Comparison of ENCODE assay signal across 25 cellular contexts in genomic region chr9:117008461-117008860, GRCh38.
"Had no signal": no experiment of that assay in that cellular context is flagged by ENCODE, and none has a peak within 500 bp of the region (broad histone marks: within the 10 kb centered on the region; RNA-seq: fewer than 3 reads in every experiment).

No MANE protein-coding gene starts in this region.

- H3K4me1 ChIP-seq: left lung, lower lobe of right lung, prostate gland, sigmoid colon, spleen, tibial nerve, vagina had no signal

- H3K4me1 Mint-ChIP-seq: immature natural killer cell; naive thymus-derived CD8-positive, alpha-beta T cell; stimulated activated effector memory CD8-positive, alpha-beta T cell treated with anti-CD3 and anti-CD28 coated beads, Interleukin-12 subunit alpha, Interleukin-12 subunit beta, amount 100 ng/mL, for 72 hours had no signal

- H3K36me3 ChIP-seq: left lung, lower lobe of right lung, ovary, prostate gland, sigmoid colon, spleen, vagina had no signal

- DNase-seq: hypothalamus; immature natural killer cell; kidney; left colon; left lung; lower lobe of right lung; mammary epithelial cell; mesenchymal stem cell; naive thymus-derived CD8-positive, alpha-beta T cell; ovary; retina; right cardiac atrium; sigmoid colon; small intestine; spleen; stimulated activated CD4-positive, alpha-beta T cell treated with anti-CD3 and anti-CD28 coated beads, Interleukin-4, amount 100 ng/mL, for 24 hours; stimulated activated naive CD4-positive, alpha-beta T cell; substantia nigra had no signal

- H3K9me3 ChIP-seq: left lung, lower lobe of right lung, ovary, prostate gland, sigmoid colon, spleen, tibial nerve, vagina had no signal

- H3K27me3 Mint-ChIP-seq: stimulated activated naive CD8-positive, alpha-beta T cell treated with anti-CD3 and anti-CD28 coated beads, Interleukin-15, Interleukin-2, amounts not matched to agents 100 ng/mL and 50 ng/mL, for 24 hours; type B pancreatic cell had no signal

- H3K27me3 ChIP-seq: left lung, ovary, sigmoid colon, spleen, tibial nerve, vagina had no signal

- H3K27ac ChIP-seq: left lung, lower lobe of right lung, ovary, prostate gland, sigmoid colon, spleen, tibial nerve, vagina had no signal

- H3K4me3 ChIP-seq: left lung, lower lobe of right lung, ovary, prostate gland, sigmoid colon, spleen, tibial nerve, vagina had no signal

- FAIRE-seq: islet of Langerhans, kidney, small intestine had no signal

- H3K4me3 Mint-ChIP-seq: immature natural killer cell; naive thymus-derived CD8-positive, alpha-beta T cell; stimulated activated effector memory CD8-positive, alpha-beta T cell treated with anti-CD3 and anti-CD28 coated beads, Interleukin-12 subunit alpha, Interleukin-12 subunit beta, amount 100 ng/mL, for 72 hours; stimulated activated naive CD8-positive, alpha-beta T cell treated with anti-CD3 and anti-CD28 coated beads, Interleukin-15, Interleukin-2, amounts not matched to agents 100 ng/mL and 50 ng/mL, for 24 hours; type B pancreatic cell had no signal

- H3K36me3 Mint-ChIP-seq: immature natural killer cell; naive thymus-derived CD8-positive, alpha-beta T cell; stimulated activated effector memory CD8-positive, alpha-beta T cell treated with anti-CD3 and anti-CD28 coated beads, Interleukin-12 subunit alpha, Interleukin-12 subunit beta, amount 100 ng/mL, for 72 hours; type B pancreatic cell had no signal

- ATAC-seq: left colon; left lung; lower lobe of right lung; naive thymus-derived CD8-positive, alpha-beta T cell; right cardiac atrium; stimulated activated effector memory CD8-positive, alpha-beta T cell treated with anti-CD3 and anti-CD28 coated beads, Interleukin-12 subunit alpha, Interleukin-12 subunit beta, amount 100 ng/mL, for 72 hours had no signal

- H3K27ac Mint-ChIP-seq: immature natural killer cell; naive thymus-derived CD8-positive, alpha-beta T cell; stimulated activated effector memory CD8-positive, alpha-beta T cell treated with anti-CD3 and anti-CD28 coated beads, Interleukin-12 subunit alpha, Interleukin-12 subunit beta, amount 100 ng/mL, for 72 hours; stimulated activated naive CD8-positive, alpha-beta T cell treated with anti-CD3 and anti-CD28 coated beads, Interleukin-15, Interleukin-2, amounts not matched to agents 100 ng/mL and 50 ng/mL, for 24 hours; type B pancreatic cell had no signal

- H3K9me3 Mint-ChIP-seq: type B pancreatic cell had no signal
